Comparison of ENCODE assay signal across 1 cellular context in the genomic region with DNA sequence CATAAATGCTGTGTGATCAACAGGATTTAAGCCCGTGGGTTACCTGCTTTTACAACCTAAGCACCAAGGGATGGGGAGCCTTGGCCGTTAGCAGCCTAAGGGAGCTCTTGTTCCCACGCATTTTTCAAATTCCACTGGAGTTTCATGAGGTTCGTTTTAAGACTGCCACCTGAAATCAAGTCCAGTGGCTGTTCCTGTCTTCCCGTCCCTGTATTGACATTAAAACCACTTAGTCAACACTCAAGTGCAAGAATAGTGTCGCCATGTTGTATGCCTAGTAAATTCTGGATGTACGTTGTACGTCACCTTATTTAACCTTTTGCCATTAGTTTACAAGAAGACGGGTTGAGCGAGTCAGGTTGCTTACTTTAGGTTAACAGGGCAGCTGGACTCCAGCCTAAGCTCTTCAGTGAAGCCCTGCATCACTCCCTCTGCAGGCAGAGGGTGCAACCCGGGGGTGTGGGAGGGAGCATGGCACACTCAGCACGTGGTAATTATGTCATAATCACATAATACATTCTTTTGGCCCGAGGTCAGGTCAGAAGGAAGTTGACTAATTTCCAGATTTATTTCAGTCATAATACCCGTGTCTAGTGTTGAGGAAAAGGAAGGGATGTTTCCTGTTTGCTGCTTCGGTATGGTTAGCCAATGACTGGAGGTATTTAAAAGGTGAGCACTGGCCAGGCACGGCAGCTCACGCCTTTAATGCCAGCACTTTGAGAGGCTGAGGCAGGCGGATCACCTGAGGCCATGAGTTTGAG.
TF ChIP-seq lines count a peak whose summit lies in the region.

No MANE protein-coding gene starts in this region.

TF ChIP-seq in HepG2, 621 proteins besides CTCF, POLR2A, EP300 and RAD21 (continues in another document):
- TF ChIP-seq ZMYM4 (CRISPR knock-in tag; IDR thresholded peaks at IDR 0.05) = no peak; the same call in 1 of the 2 replicates
- TF ChIP-seq ARID2 (CRISPR knock-in tag; IDR thresholded peaks at IDR 0.05; ENCODE audit: borderline replicate concordance) = no peak
- TF ChIP-seq JUND (CRISPR knock-in tag; IDR thresholded peaks at IDR 0.05) = no peak
- TF ChIP-seq, protein P1, sequence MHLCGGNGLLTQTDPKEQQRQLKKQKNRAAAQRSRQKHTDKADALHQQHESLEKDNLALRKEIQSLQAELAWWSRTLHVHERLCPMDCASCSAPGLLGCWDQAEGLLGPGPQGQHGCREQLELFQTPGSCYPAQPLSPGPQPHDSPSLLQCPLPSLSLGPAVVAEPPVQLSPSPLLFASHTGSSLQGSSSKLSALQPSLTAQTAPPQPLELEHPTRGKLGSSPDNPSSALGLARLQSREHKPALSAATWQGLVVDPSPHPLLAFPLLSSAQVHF (CRISPR knock-in tag; IDR thresholded peaks at IDR 0.05) = no peak
- TF ChIP-seq SMARCE1 (IDR thresholded peaks at IDR 0.05; ENCODE audit: borderline replicate concordance) = no peak
- no peak for TF ChIP-seq ZNF629 (CRISPR knock-in tag; conservative IDR thresholded peaks at IDR 0.05)
- no peak for TF ChIP-seq ELF3 (CRISPR knock-in tag; IDR thresholded peaks at IDR 0.05)
- no peak for TF ChIP-seq MEIS2 (CRISPR knock-in tag; IDR thresholded peaks at IDR 0.05)
- no peak for TF ChIP-seq ZBTB42 (CRISPR knock-in tag; IDR thresholded peaks at IDR 0.05)
- TF ChIP-seq BRCA1 (CRISPR knock-in tag; IDR thresholded peaks at IDR 0.05) = no peak
- peak; percentile 52 for TF ChIP-seq TEAD3 (CRISPR knock-in tag; optimal IDR thresholded peaks at IDR 0.05; ENCODE audit: borderline replicate concordance)
- no peak for TF ChIP-seq SMYD3 (CRISPR knock-in tag; IDR thresholded peaks at IDR 0.05)
- no peak for TF ChIP-seq HOXA5 (CRISPR knock-in tag; IDR thresholded peaks at IDR 0.05)
- no peak for TF ChIP-seq GTF3A (CRISPR knock-in tag; conservative IDR thresholded peaks at IDR 0.05)
- TF ChIP-seq ZBTB25 (CRISPR knock-in tag; IDR thresholded peaks at IDR 0.05) = no peak
- TF ChIP-seq NR2F6 (IDR thresholded peaks at IDR 0.05) = peak; percentile 77
- TF ChIP-seq NR2F6 (CRISPR knock-in tag; IDR thresholded peaks at IDR 0.05) = peak; percentile 70
- TF ChIP-seq, protein P2, sequence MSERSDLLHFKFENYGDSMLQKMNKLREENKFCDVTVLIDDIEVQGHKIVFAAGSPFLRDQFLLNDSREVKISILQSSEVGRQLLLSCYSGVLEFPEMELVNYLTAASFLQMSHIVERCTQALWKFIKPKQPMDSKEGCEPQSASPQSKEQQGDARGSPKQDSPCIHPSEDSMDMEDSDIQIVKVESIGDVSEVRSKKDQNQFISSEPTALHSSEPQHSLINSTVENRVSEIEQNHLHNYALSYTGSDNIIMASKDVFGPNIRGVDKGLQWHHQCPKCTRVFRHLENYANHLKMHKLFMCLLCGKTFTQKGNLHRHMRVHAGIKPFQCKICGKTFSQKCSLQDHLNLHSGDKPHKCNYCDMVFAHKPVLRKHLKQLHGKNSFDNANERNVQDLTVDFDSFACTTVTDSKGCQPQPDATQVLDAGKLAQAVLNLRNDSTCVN (CRISPR knock-in tag; IDR thresholded peaks at IDR 0.05; ENCODE audit: borderline replicate concordance) = no peak
- peak; percentile 24; the same call in 1 of the 2 replicates for TF ChIP-seq SAP130 (CRISPR knock-in tag; IDR thresholded peaks at IDR 0.05; ENCODE audit: low read depth)
- TF ChIP-seq TSC22D2 (CRISPR knock-in tag; IDR thresholded peaks at IDR 0.05; ENCODE audit: borderline replicate concordance) = no peak
- no peak for TF ChIP-seq POLR2AphosphoS2 (IDR thresholded peaks at IDR 0.05; ENCODE audit: low read depth, low read length)
- TF ChIP-seq ZNF563 (CRISPR knock-in tag; IDR thresholded peaks at IDR 0.05) = no peak
- TF ChIP-seq ZHX1 (CRISPR knock-in tag; IDR thresholded peaks at IDR 0.05; ENCODE audit: low read depth) = no peak
- no peak for TF ChIP-seq ZSCAN9 (CRISPR knock-in tag; IDR thresholded peaks at IDR 0.05; ENCODE audit: borderline replicate concordance)
- TF ChIP-seq ZNF792 (CRISPR knock-in tag; IDR thresholded peaks at IDR 0.05) = no peak
- TF ChIP-seq TCF7L2 (IDR thresholded peaks at IDR 0.05; ENCODE audit: low read depth, low read length) = no peak
- TF ChIP-seq HDAC2 (CRISPR knock-in tag; IDR thresholded peaks at IDR 0.05) = no peak
- TF ChIP-seq ZNF430 (CRISPR knock-in tag; IDR thresholded peaks at IDR 0.05) = no peak
- TF ChIP-seq GFI1 (CRISPR knock-in tag; IDR thresholded peaks at IDR 0.05; ENCODE audit: borderline replicate concordance) = peak; percentile 67; the same call in 1 of the 2 replicates
- TF ChIP-seq NFKBIZ (CRISPR knock-in tag; IDR thresholded peaks at IDR 0.05) = no peak
- TF ChIP-seq, protein P3, sequence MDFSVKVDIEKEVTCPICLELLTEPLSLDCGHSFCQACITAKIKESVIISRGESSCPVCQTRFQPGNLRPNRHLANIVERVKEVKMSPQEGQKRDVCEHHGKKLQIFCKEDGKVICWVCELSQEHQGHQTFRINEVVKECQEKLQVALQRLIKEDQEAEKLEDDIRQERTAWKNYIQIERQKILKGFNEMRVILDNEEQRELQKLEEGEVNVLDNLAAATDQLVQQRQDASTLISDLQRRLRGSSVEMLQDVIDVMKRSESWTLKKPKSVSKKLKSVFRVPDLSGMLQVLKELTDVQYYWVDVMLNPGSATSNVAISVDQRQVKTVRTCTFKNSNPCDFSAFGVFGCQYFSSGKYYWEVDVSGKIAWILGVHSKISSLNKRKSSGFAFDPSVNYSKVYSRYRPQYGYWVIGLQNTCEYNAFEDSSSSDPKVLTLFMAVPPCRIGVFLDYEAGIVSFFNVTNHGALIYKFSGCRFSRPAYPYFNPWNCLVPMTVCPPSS (IDR thresholded peaks at IDR 0.05) = no peak
- no peak for TF ChIP-seq ZNF17 (CRISPR knock-in tag; IDR thresholded peaks at IDR 0.05)
- TF ChIP-seq FOXP1 (IDR thresholded peaks at IDR 0.05) = no peak
- peak; percentile 48; the same call in 1 of the 2 replicates for TF ChIP-seq FOXP1 (CRISPR knock-in tag; IDR thresholded peaks at IDR 0.05)
- TF ChIP-seq, protein P4, sequence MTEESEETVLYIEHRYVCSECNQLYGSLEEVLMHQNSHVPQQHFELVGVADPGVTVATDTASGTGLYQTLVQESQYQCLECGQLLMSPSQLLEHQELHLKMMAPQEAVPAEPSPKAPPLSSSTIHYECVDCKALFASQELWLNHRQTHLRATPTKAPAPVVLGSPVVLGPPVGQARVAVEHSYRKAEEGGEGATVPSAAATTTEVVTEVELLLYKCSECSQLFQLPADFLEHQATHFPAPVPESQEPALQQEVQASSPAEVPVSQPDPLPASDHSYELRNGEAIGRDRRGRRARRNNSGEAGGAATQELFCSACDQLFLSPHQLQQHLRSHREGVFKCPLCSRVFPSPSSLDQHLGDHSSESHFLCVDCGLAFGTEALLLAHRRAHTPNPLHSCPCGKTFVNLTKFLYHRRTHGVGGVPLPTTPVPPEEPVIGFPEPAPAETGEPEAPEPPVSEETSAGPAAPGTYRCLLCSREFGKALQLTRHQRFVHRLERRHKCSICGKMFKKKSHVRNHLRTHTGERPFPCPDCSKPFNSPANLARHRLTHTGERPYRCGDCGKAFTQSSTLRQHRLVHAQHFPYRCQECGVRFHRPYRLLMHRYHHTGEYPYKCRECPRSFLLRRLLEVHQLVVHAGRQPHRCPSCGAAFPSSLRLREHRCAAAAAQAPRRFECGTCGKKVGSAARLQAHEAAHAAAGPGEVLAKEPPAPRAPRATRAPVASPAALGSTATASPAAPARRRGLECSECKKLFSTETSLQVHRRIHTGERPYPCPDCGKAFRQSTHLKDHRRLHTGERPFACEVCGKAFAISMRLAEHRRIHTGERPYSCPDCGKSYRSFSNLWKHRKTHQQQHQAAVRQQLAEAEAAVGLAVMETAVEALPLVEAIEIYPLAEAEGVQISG (CRISPR knock-in tag; IDR thresholded peaks at IDR 0.05) = peak; percentile 66
- TF ChIP-seq ETV6 (CRISPR knock-in tag; conservative IDR thresholded peaks at IDR 0.05) = no peak
- TF ChIP-seq MZF1 (CRISPR knock-in tag; IDR thresholded peaks at IDR 0.05; ENCODE audit: borderline replicate concordance) = no peak
- TF ChIP-seq, protein P5, sequence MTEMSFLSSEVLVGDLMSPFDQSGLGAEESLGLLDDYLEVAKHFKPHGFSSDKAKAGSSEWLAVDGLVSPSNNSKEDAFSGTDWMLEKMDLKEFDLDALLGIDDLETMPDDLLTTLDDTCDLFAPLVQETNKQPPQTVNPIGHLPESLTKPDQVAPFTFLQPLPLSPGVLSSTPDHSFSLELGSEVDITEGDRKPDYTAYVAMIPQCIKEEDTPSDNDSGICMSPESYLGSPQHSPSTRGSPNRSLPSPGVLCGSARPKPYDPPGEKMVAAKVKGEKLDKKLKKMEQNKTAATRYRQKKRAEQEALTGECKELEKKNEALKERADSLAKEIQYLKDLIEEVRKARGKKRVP (CRISPR knock-in tag; IDR thresholded peaks at IDR 0.05) = peak in 1 of 2 experiments; percentile 40; a peak in 1 of 4 replicates
- peak; percentile 84 for TF ChIP-seq BHLHE40 (IDR thresholded peaks at IDR 0.05; ENCODE audit: low read length)
- no peak for TF ChIP-seq ZNF782 (CRISPR knock-in tag; IDR thresholded peaks at IDR 0.05; ENCODE audit: borderline replicate concordance)
- TF ChIP-seq, protein P6, sequence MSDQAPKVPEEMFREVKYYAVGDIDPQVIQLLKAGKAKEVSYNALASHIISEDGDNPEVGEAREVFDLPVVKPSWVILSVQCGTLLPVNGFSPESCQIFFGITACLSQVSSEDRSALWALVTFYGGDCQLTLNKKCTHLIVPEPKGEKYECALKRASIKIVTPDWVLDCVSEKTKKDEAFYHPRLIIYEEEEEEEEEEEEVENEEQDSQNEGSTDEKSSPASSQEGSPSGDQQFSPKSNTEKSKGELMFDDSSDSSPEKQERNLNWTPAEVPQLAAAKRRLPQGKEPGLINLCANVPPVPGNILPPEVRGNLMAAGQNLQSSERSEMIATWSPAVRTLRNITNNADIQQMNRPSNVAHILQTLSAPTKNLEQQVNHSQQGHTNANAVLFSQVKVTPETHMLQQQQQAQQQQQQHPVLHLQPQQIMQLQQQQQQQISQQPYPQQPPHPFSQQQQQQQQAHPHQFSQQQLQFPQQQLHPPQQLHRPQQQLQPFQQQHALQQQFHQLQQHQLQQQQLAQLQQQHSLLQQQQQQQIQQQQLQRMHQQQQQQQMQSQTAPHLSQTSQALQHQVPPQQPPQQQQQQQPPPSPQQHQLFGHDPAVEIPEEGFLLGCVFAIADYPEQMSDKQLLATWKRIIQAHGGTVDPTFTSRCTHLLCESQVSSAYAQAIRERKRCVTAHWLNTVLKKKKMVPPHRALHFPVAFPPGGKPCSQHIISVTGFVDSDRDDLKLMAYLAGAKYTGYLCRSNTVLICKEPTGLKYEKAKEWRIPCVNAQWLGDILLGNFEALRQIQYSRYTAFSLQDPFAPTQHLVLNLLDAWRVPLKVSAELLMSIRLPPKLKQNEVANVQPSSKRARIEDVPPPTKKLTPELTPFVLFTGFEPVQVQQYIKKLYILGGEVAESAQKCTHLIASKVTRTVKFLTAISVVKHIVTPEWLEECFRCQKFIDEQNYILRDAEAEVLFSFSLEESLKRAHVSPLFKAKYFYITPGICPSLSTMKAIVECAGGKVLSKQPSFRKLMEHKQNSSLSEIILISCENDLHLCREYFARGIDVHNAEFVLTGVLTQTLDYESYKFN (CRISPR knock-in tag; conservative IDR thresholded peaks at IDR 0.05) = 0 out of 2 replicates have a peak, but pooled peaks have one; percentile 17
- TF ChIP-seq RXRA (CRISPR knock-in tag; IDR thresholded peaks at IDR 0.05) = peak; percentile 54; the same call in 1 of the 2 replicates
- TF ChIP-seq, protein P7, sequence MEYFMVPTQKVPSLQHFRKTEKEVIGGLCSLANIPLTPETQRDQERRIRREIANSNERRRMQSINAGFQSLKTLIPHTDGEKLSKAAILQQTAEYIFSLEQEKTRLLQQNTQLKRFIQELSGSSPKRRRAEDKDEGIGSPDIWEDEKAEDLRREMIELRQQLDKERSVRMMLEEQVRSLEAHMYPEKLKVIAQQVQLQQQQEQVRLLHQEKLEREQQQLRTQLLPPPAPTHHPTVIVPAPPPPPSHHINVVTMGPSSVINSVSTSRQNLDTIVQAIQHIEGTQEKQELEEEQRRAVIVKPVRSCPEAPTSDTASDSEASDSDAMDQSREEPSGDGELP (IDR thresholded peaks at IDR 0.05; ENCODE audit: borderline replicate concordance, low read depth) = 0 out of 2 replicates have a peak, but pooled peaks have one; percentile 18
- no peak for TF ChIP-seq MXD3 (CRISPR knock-in tag; IDR thresholded peaks at IDR 0.05)
- TF ChIP-seq LCORL (IDR thresholded peaks at IDR 0.05) = no peak
- TF ChIP-seq LCORL (CRISPR knock-in tag; IDR thresholded peaks at IDR 0.05) = 0 out of 2 replicates have a peak, but pooled peaks have one; percentile 17
- TF ChIP-seq KAT2B (IDR thresholded peaks at IDR 0.05; ENCODE audit: borderline replicate concordance, low read depth, low read length) = no peak
- no peak for TF ChIP-seq ZNF616 (CRISPR knock-in tag; IDR thresholded peaks at IDR 0.05; ENCODE audit: low read depth)
- TF ChIP-seq U2AF1 (optimal IDR thresholded peaks at IDR 0.05; ENCODE audit: low read depth, low read length) = no peak
- peak; percentile 29; the same call in 1 of the 2 replicates for TF ChIP-seq SMC3 (IDR thresholded peaks at IDR 0.05; ENCODE audit: low read length)
- TF ChIP-seq NCOA1 (CRISPR knock-in tag; IDR thresholded peaks at IDR 0.05) = no peak
- TF ChIP-seq ZNF549 (CRISPR knock-in tag; IDR thresholded peaks at IDR 0.05) = no peak
- TF ChIP-seq ARNT2 (CRISPR knock-in tag; IDR thresholded peaks at IDR 0.05; ENCODE audit: low read depth) = no peak
